Comparison of ENCODE assay signal across 13 cellular contexts in the genomic region with DNA sequence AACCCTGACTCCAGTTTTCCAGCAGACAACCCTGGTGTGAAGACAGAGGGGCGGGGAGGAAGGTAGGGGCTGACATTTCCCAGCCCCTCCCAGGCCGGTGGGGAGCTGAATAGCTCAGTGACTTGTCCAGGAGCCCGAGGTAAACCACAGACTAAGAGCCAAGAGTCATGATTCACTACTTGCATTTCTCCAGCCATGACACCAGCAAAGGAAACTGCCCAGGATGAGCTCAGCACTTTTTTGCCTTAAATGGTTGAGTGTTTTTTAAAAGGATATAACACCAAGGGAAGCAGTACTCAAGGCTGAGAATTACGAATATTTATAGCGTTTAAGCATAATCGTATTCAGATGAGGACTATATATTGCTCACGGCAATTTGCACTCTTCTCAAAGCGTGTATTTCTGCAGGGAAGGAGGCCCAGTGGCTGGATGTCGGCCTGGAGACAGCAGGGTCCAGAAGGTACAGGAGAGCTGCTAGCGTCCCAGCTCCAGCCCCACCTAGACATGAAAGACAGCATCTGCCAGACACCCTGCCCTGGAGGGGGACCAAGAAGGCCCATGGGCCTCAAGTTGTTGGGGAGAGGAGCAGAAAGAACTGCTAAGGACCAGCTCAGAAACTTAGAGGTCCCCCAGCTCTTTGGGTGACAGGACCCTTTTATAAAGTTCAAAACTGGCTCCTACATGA.
DNase-seq lines count a peak whose midpoint lies in the region; ATAC-seq lines count a peak whose summit lies in the region.
"Had no signal": no experiment of that assay in that cellular context is flagged by ENCODE, and none has a peak within 500 bp of the region (broad histone marks: within the 10 kb centered on the region; RNA-seq: fewer than 3 reads in every experiment).

No MANE protein-coding gene starts in this region.

- H3K9ac ChIP-seq in adipocyte (ENCODE audit: low read length), result no peak overlapping the region

- H3K27me3 ChIP-seq in adipocyte (replicated peaks; ENCODE audit: control insufficient read depth, insufficient read depth, low read length), result peaks cover 8% of the 10 kb centered on the region
- H3K27me3 ChIP-seq: transverse colon had no signal

- no peaks in the 10 kb centered on the region for H3K9me3 ChIP-seq in adipocyte (ENCODE audit: control insufficient read depth, low read length)
- H3K9me3 ChIP-seq: transverse colon had no signal

- no peak overlapping the region for H3K4me3 ChIP-seq in adipocyte (ENCODE audit: low read length)
- H3K4me3 ChIP-seq: transverse colon had no signal

- ATAC-seq in GM19397 (IDR thresholded peaks at IDR 0.05; ENCODE audit: unreplicated experiment) (no peak), HG03095 (IDR thresholded peaks at IDR 0.05; ENCODE audit: unreplicated experiment) (no peak), GM21576 (IDR thresholded peaks at IDR 0.05; ENCODE audit: unreplicated experiment) (no peak)
- ATAC-seq: natural killer cell treated with Interleukin-12 subunit alpha and Interleukin-12 subunit beta and Interleukin-15 and Interleukin-18, amount 100 ng/mL, for 72 hours had no signal

- no peaks in the 10 kb centered on the region for H3K36me3 ChIP-seq in adipocyte (ENCODE audit: control insufficient read depth, insufficient read depth, low read length, severe bottlenecking)
- H3K36me3 ChIP-seq: transverse colon had no signal

- DNase-seq in EH (ENCODE audit: low read depth) (peak; percentile 64), HPDE6-E6E7 (ENCODE audit: extremely low spot score) (peak; percentile 16), adipocyte (ENCODE audit: low read depth) (peak; percentile 37), islet precursor cell (peak; percentile 86), NCI-H2227 treated with DMSO at 0.1 percent for 48 hours (lab: John Stamatoyannopoulos, UW) (no peak)
- DNase-seq: Calu3; NCI-H1417 treated with DMSO at 0.1 percent for 48 hours; stimulated activated CD4-positive, alpha-beta T cell treated with anti-CD3 and anti-CD28 coated beads, Interleukin-4, amount 100 ng/mL, for 4 hours; transverse colon had no signal

- H3K4me1 ChIP-seq in adipocyte (ENCODE audit: control insufficient read depth, insufficient read depth, low read length), result peaks cover 4% of the 10 kb centered on the region
- H3K4me1 ChIP-seq: transverse colon had no signal
